Comparison of ENCODE assay signal across 1 cellular context in the genomic region with DNA sequence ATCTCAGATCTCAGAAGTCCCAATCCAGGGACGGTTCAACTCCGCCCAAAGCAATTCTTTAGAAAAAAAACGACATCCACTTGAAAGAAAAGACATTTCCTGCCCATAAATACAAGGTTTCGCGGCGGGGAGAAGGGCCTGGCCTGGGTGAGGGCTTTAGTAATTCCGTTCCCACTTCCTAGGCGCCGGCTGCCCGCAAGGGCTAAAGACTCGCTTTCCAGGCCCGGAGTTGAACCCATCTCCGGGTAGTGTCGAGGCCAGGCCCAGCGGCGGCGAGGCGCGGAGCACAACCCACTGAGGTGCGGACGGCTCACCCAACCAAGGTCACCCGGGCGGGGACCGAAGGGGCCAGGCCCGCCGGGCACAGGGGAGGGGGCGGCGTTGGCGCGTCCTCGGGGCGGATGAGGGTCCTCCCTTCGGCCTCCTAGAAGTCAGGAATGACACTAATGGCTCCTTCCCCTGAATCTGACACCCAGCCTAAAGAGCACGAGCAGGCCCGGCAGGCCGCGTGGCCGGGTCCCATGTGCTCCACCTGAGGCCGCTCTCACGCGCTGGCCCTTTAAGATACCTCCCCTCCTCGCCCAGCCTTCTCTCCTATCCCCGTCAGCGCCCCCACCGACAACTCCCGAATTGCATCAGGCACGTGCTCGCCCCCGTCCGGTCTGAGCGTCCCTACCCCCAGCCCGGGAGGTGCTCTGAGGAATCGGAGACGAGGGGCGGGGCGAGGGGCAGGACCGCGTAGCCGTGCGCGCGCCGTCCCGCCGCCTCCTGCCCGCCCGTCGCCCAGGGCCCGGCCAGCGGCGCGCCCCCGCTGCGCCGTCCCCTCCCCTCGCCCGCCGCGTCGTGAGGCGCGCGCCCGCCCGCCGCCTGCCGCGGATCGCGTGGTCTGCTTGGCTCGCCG.
TF ChIP-seq lines count a peak whose summit lies in the region.

No MANE protein-coding gene starts in this region.

TF ChIP-seq in K562, 482 proteins besides CTCF, POLR2A, EP300 and RAD21 (continued from another document and continues in another):
- TF ChIP-seq, protein P1, sequence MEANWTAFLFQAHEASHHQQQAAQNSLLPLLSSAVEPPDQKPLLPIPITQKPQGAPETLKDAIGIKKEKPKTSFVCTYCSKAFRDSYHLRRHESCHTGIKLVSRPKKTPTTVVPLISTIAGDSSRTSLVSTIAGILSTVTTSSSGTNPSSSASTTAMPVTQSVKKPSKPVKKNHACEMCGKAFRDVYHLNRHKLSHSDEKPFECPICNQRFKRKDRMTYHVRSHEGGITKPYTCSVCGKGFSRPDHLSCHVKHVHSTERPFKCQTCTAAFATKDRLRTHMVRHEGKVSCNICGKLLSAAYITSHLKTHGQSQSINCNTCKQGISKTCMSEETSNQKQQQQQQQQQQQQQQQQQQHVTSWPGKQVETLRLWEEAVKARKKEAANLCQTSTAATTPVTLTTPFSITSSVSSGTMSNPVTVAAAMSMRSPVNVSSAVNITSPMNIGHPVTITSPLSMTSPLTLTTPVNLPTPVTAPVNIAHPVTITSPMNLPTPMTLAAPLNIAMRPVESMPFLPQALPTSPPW (CRISPR knock-in tag; IDR thresholded peaks at IDR 0.05) = peak; percentile 95
- TF ChIP-seq, protein P2, sequence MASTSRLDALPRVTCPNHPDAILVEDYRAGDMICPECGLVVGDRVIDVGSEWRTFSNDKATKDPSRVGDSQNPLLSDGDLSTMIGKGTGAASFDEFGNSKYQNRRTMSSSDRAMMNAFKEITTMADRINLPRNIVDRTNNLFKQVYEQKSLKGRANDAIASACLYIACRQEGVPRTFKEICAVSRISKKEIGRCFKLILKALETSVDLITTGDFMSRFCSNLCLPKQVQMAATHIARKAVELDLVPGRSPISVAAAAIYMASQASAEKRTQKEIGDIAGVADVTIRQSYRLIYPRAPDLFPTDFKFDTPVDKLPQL (IDR thresholded peaks at IDR 0.05; ENCODE audit: extremely low read depth, insufficient read length) = no peak
- TF ChIP-seq SNIP1 (IDR thresholded peaks at IDR 0.05; ENCODE audit: low read depth) (peak; percentile 67), PHF8 (IDR thresholded peaks at IDR 0.05; ENCODE audit: borderline replicate concordance, low read length) (peak; percentile 65; the same call in 1 of the 2 replicates), ZNF175 (CRISPR knock-in tag; IDR thresholded peaks at IDR 0.05; ENCODE audit: low read depth) (peak; percentile 78), CCNT2 (IDR thresholded peaks at IDR 0.05; ENCODE audit: borderline replicate concordance, extremely low read depth, insufficient read length, low read depth, low read length) (peak; percentile 94), PYGO2 (tag; IDR thresholded peaks at IDR 0.05) (no peak), CBX3 (IDR thresholded peaks at IDR 0.05; ENCODE audit: borderline replicate concordance in 1 of 2, low read length in 2 of 2) (peak in 1 of 2 experiments; percentile 92; a peak in 1 of 3 replicates), TCF3 (CRISPR knock-in tag; IDR thresholded peaks at IDR 0.05) (peak; percentile 49; the same call in 1 of the 2 replicates), CSDE1 (IDR thresholded peaks at IDR 0.05) (no peak), BRCA1 (IDR thresholded peaks at IDR 0.05) (no peak), BRCA1 (CRISPR knock-in tag; IDR thresholded peaks at IDR 0.05) (no peak), PHF20 (IDR thresholded peaks at IDR 0.05; ENCODE audit: partially characterized antibody) (no peak), ZNF764 (CRISPR knock-in tag; IDR thresholded peaks at IDR 0.05; ENCODE audit: low read depth) (no peak), CBX1 (IDR thresholded peaks at IDR 0.05; ENCODE audit: low read depth) (no peak), RNF2 (IDR thresholded peaks at IDR 0.05) (peak; percentile 93), BRD9 (IDR thresholded peaks at IDR 0.05; ENCODE audit: low read depth, partially characterized antibody) (no peak), MAFK (IDR thresholded peaks at IDR 0.05; ENCODE audit: low read length) (no peak), MAFG (tag; conservative IDR thresholded peaks at IDR 0.05) (no peak), MCM7 (IDR thresholded peaks at IDR 0.05) (no peak), MCM3 (IDR thresholded peaks at IDR 0.05) (no peak), TFAM (CRISPR knock-in tag; conservative IDR thresholded peaks at IDR 0.05) (no peak), ZNF347 (CRISPR knock-in tag; IDR thresholded peaks at IDR 0.05; ENCODE audit: low read depth) (no peak), PRPF4 (IDR thresholded peaks at IDR 0.05; ENCODE audit: insufficient read depth, low read depth, low read length, poor library complexity, severe bottlenecking) (no peak), NFIX (CRISPR knock-in tag; IDR thresholded peaks at IDR 0.05; ENCODE audit: low read depth) (no peak), ZNF174 (CRISPR knock-in tag; IDR thresholded peaks at IDR 0.05) (no peak), KLF10 (CRISPR knock-in tag; IDR thresholded peaks at IDR 0.05) (no peak), ZBED1 (IDR thresholded peaks at IDR 0.05) (no peak), ZNF77 (CRISPR knock-in tag; IDR thresholded peaks at IDR 0.05) (no peak), PTBP1 (IDR thresholded peaks at IDR 0.05; ENCODE audit: low read depth, low read length) (no peak)
- TF ChIP-seq, protein P3, sequence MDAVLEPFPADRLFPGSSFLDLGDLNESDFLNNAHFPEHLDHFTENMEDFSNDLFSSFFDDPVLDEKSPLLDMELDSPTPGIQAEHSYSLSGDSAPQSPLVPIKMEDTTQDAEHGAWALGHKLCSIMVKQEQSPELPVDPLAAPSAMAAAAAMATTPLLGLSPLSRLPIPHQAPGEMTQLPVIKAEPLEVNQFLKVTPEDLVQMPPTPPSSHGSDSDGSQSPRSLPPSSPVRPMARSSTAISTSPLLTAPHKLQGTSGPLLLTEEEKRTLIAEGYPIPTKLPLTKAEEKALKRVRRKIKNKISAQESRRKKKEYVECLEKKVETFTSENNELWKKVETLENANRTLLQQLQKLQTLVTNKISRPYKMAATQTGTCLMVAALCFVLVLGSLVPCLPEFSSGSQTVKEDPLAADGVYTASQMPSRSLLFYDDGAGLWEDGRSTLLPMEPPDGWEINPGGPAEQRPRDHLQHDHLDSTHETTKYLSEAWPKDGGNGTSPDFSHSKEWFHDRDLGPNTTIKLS (IDR thresholded peaks at IDR 0.05; ENCODE audit: borderline replicate concordance, low read depth) = peak; percentile 87
- TF ChIP-seq, protein P4, sequence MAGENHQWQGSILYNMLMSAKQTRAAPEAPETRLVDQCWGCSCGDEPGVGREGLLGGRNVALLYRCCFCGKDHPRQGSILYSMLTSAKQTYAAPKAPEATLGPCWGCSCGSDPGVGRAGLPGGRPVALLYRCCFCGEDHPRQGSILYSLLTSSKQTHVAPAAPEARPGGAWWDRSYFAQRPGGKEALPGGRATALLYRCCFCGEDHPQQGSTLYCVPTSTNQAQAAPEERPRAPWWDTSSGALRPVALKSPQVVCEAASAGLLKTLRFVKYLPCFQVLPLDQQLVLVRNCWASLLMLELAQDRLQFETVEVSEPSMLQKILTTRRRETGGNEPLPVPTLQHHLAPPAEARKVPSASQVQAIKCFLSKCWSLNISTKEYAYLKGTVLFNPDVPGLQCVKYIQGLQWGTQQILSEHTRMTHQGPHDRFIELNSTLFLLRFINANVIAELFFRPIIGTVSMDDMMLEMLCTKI (IDR thresholded peaks at IDR 0.05; ENCODE audit: partially characterized antibody) = no peak
- TF ChIP-seq, protein P5, sequence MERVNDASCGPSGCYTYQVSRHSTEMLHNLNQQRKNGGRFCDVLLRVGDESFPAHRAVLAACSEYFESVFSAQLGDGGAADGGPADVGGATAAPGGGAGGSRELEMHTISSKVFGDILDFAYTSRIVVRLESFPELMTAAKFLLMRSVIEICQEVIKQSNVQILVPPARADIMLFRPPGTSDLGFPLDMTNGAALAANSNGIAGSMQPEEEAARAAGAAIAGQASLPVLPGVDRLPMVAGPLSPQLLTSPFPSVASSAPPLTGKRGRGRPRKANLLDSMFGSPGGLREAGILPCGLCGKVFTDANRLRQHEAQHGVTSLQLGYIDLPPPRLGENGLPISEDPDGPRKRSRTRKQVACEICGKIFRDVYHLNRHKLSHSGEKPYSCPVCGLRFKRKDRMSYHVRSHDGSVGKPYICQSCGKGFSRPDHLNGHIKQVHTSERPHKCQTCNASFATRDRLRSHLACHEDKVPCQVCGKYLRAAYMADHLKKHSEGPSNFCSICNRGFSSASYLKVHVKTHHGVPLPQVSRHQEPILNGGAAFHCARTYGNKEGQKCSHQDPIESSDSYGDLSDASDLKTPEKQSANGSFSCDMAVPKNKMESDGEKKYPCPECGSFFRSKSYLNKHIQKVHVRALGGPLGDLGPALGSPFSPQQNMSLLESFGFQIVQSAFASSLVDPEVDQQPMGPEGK (CRISPR knock-in tag; IDR thresholded peaks at IDR 0.05; ENCODE audit: borderline replicate concordance) = no peak
- TF ChIP-seq, protein P6, sequence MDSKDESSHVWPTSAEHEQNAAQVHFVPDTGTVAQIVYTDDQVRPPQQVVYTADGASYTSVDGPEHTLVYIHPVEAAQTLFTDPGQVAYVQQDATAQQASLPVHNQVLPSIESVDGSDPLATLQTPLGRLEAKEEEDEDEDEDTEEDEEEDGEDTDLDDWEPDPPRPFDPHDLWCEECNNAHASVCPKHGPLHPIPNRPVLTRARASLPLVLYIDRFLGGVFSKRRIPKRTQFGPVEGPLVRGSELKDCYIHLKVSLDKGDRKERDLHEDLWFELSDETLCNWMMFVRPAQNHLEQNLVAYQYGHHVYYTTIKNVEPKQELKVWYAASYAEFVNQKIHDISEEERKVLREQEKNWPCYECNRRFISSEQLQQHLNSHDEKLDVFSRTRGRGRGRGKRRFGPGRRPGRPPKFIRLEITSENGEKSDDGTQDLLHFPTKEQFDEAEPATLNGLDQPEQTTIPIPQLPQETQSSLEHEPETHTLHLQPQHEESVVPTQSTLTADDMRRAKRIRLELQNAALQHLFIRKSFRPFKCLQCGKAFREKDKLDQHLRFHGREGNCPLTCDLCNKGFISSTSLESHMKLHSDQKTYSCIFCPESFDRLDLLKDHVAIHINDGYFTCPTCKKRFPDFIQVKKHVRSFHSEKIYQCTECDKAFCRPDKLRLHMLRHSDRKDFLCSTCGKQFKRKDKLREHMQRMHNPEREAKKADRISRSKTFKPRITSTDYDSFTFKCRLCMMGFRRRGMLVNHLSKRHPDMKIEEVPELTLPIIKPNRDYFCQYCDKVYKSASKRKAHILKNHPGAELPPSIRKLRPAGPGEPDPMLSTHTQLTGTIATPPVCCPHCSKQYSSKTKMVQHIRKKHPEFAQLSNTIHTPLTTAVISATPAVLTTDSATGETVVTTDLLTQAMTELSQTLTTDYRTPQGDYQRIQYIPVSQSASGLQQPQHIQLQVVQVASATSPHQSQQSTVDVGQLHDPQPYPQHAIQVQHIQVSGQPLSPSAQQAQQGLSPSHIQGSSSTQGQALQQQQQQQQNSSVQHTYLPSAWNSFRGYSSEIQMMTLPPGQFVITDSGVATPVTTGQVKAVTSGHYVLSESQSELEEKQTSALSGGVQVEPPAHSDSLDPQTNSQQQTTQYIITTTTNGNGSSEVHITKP (IDR thresholded peaks at IDR 0.05; ENCODE audit: partially characterized antibody) = peak; percentile 24
- TF ChIP-seq, protein P7, sequence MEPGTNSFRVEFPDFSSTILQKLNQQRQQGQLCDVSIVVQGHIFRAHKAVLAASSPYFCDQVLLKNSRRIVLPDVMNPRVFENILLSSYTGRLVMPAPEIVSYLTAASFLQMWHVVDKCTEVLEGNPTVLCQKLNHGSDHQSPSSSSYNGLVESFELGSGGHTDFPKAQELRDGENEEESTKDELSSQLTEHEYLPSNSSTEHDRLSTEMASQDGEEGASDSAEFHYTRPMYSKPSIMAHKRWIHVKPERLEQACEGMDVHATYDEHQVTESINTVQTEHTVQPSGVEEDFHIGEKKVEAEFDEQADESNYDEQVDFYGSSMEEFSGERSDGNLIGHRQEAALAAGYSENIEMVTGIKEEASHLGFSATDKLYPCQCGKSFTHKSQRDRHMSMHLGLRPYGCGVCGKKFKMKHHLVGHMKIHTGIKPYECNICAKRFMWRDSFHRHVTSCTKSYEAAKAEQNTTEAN (CRISPR knock-in tag; IDR thresholded peaks at IDR 0.05) = peak; percentile 90; the same call in 1 of the 2 replicates
- TF ChIP-seq, protein P8, sequence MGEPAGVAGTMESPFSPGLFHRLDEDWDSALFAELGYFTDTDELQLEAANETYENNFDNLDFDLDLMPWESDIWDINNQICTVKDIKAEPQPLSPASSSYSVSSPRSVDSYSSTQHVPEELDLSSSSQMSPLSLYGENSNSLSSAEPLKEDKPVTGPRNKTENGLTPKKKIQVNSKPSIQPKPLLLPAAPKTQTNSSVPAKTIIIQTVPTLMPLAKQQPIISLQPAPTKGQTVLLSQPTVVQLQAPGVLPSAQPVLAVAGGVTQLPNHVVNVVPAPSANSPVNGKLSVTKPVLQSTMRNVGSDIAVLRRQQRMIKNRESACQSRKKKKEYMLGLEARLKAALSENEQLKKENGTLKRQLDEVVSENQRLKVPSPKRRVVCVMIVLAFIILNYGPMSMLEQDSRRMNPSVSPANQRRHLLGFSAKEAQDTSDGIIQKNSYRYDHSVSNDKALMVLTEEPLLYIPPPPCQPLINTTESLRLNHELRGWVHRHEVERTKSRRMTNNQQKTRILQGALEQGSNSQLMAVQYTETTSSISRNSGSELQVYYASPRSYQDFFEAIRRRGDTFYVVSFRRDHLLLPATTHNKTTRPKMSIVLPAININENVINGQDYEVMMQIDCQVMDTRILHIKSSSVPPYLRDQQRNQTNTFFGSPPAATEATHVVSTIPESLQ (CRISPR knock-in tag; IDR thresholded peaks at IDR 0.05) = peak; percentile 82; the same call in 1 of the 2 replicates
- TF ChIP-seq, protein P9, sequence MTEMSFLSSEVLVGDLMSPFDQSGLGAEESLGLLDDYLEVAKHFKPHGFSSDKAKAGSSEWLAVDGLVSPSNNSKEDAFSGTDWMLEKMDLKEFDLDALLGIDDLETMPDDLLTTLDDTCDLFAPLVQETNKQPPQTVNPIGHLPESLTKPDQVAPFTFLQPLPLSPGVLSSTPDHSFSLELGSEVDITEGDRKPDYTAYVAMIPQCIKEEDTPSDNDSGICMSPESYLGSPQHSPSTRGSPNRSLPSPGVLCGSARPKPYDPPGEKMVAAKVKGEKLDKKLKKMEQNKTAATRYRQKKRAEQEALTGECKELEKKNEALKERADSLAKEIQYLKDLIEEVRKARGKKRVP (CRISPR knock-in tag; IDR thresholded peaks at IDR 0.05) = peak; percentile 89
- TF ChIP-seq, protein P10, sequence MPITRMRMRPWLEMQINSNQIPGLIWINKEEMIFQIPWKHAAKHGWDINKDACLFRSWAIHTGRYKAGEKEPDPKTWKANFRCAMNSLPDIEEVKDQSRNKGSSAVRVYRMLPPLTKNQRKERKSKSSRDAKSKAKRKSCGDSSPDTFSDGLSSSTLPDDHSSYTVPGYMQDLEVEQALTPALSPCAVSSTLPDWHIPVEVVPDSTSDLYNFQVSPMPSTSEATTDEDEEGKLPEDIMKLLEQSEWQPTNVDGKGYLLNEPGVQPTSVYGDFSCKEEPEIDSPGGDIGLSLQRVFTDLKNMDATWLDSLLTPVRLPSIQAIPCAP (CRISPR knock-in tag; IDR thresholded peaks at IDR 0.05; ENCODE audit: borderline replicate concordance) = peak; percentile 97
- TF ChIP-seq, protein P11, sequence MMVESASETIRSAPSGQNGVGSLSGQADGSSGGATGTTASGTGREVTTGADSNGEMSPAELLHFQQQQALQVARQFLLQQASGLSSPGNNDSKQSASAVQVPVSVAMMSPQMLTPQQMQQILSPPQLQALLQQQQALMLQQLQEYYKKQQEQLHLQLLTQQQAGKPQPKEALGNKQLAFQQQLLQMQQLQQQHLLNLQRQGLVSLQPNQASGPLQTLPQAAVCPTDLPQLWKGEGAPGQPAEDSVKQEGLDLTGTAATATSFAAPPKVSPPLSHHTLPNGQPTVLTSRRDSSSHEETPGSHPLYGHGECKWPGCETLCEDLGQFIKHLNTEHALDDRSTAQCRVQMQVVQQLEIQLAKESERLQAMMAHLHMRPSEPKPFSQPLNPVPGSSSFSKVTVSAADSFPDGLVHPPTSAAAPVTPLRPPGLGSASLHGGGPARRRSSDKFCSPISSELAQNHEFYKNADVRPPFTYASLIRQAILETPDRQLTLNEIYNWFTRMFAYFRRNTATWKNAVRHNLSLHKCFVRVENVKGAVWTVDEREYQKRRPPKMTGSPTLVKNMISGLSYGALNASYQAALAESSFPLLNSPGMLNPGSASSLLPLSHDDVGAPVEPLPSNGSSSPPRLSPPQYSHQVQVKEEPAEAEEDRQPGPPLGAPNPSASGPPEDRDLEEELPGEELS (CRISPR knock-in tag; IDR thresholded peaks at IDR 0.05; ENCODE audit: borderline replicate concordance) = peak; percentile 99
